Comparison of ENCODE assay signal across 10 cellular contexts in the genomic region with DNA sequence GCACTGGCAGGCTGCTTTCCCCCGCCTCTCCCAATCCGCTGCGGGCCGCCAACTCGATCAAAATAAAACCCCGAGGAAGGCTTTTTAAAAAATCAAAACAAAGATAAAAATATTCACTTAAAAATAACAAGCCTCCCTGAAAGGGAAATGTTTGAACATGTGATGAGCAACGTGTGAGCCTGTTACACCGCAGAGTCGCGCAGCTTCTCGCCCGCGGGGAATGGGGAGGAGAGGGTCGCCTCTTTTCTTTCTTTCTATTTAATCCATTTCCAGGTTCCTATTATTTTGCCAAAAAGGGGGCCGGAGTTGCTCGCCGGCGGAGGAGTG.
A peak's percentile ranks its signal among the peaks of the same experiment; 100 is the strongest.
DNase-seq lines count a peak whose midpoint lies in the region; ATAC-seq, FAIRE-seq and TF ChIP-seq lines count a peak whose summit lies in the region.
"Had no signal": no experiment of that assay in that cellular context is flagged by ENCODE, and none has a peak within 500 bp of the region (broad histone marks: within the 10 kb centered on the region; RNA-seq: fewer than 3 reads in every experiment).

No MANE protein-coding gene starts in this region.

- no peak overlapping the region for H2BK120ac ChIP-seq in H1 (replicated peaks; ENCODE audit: low read depth, low read length)

- no peaks in the 10 kb centered on the region for H3K4me1 ChIP-seq in A549
- 0 out of 7 replicates have a peak, but pooled peaks cover 0 to 2% (median 0%) of the 10 kb centered on the region in 4 experiments for H3K4me1 ChIP-seq in H1 (replicated peaks in 1 of 4; ENCODE audit: control insufficient read depth in 3 of 4, insufficient read depth in 4 of 4, low read length in 3 of 4)

- H2AK5ac ChIP-seq in H1 (ENCODE audit: low read depth, low read length) = no peak overlapping the region

- intact Hi-C loops in natural killer cell (cut with micrococcal nuclease) = no loop called here

- H2AFZ ChIP-seq in H1 (ENCODE audit: low read length) = no peak overlapping the region

- H3K36me3 Mint-ChIP-seq in natural killer cell = no peaks in the 10 kb centered on the region

- TF ChIP-seq POLR2A in A549 (IDR thresholded peaks at IDR 0.05; ENCODE audit: low read length) = no peak
- peak in 1 of 2 experiments; percentile 10; a peak in 1 of 3 replicates for TF ChIP-seq POLR2A in H1 (IDR thresholded peaks at IDR 0.05; ENCODE audit: control extremely low read depth in 1 of 2, low read depth in 2 of 2, low read length in 2 of 2)

- H3K56ac ChIP-seq in H1 (replicated peaks; ENCODE audit: insufficient read length, low read depth, low read length) = no peak overlapping the region

- peak overlapping the region in 1 of 2 donors; percentile 63 for H3K27ac Mint-ChIP-seq in natural killer cell

- H3K4me3 ChIP-seq in A549 (peak overlapping the region; percentile 42), HL-60 (replicated peaks; ENCODE audit: insufficient read depth, low read length) (peak overlapping the region; percentile 18), H1 (ENCODE audit: extremely low read depth in 1 of 4, insufficient read depth in 2 of 4, low read depth in 3 of 4, low read length in 4 of 4) (peak overlapping the region; percentile 29 to 65 (median 38))

- peaks cover 6% of the 10 kb centered on the region; the same call in 1 of the 2 replicates for H3K23me2 ChIP-seq in H1 (ENCODE audit: low read depth, low read length)

- no peak overlapping the region for H3K9ac ChIP-seq in H1 (replicated peaks in 1 of 4; ENCODE audit: extremely low read depth in 1 of 4, low read depth in 3 of 4, low read length in 3 of 4)

- TF ChIP-seq RAD21 in A549 (conservative IDR thresholded peaks at IDR 0.05 in 1 of 2, IDR thresholded peaks at IDR 0.05 in 1 of 2) (no peak), H1 (IDR thresholded peaks at IDR 0.05 in 1 of 2, conservative IDR thresholded peaks at IDR 0.05 in 1 of 2; ENCODE audit: low read depth in 2 of 2, low read length in 2 of 2) (no peak)

- H3K9me3 ChIP-seq in A549 (no peaks in the 10 kb centered on the region), H1 (ENCODE audit: insufficient read depth in 2 of 2, low read depth in 1 of 2, low read length in 1 of 2) (no peaks in the 10 kb centered on the region)

- no peaks in the 10 kb centered on the region for H3K79me1 ChIP-seq in H1 (ENCODE audit: low read depth, low read length)

- ATAC-seq in A549 = peak in 1 of 2 experiments; percentile 12; a peak in 2 of 6 replicates
- ATAC-seq in natural killer cell = peak in 2 of 3 donors; percentile 24 to 56
- no peak for ATAC-seq in HG03442 (IDR thresholded peaks at IDR 0.05; ENCODE audit: unreplicated experiment)

- no peak overlapping the region for H3K23ac ChIP-seq in H1 (ENCODE audit: insufficient read length)

- H3K27ac ChIP-seq in A549 (no peak overlapping the region), HL-60 (replicated peaks) (no peak overlapping the region), H1 (ENCODE audit: low read depth, low read length) (no peak overlapping the region)

- peaks cover 0 to 2% of the 10 kb centered on the region in 2 experiments for H4K20me1 ChIP-seq in H1 (replicated peaks in 1 of 2; ENCODE audit: control insufficient read depth in 1 of 2, insufficient read depth in 2 of 2, low read length in 2 of 2)

- H3K36me3 ChIP-seq in H1 (ENCODE audit: control insufficient read depth in 2 of 4, insufficient read depth in 4 of 4, low read length in 3 of 4) = no peaks in the 10 kb centered on the region

- no peak overlapping the region for H2BK12ac ChIP-seq in H1 (ENCODE audit: low read depth, low read length)

- CTCF ChIA-PET in A549 (lab: Yijun Ruan, JAX) (no interaction called here), H1 (lab: Charles Lee; ENCODE audit: partially characterized antibody) (no interaction called here), HEK293T (lab: Yijun Ruan, JAX) (no interaction called here)

- H3K9me3 Mint-ChIP-seq in natural killer cell = peaks cover 0 to 2% of the 10 kb centered on the region in 2 donors

- H3K4me3 Mint-ChIP-seq in natural killer cell = peak overlapping the region; percentile 95

- H2BK20ac ChIP-seq in H1 (ENCODE audit: low read length) = no peak overlapping the region

- POLR2A ChIA-PET in A549 (lab: Yijun Ruan, JAX) = no interaction called here
- POLR2A ChIA-PET in H1 (lab: Charles Lee; ENCODE audit: partially characterized antibody) = interaction anchor here (2.9 kb wide), 1 partner anchor 10 kb away, joined by 9 read pairs; no protein-coding TSS in a partner anchor
- POLR2A ChIA-PET in HEK293T (lab: Yijun Ruan, JAX) = no interaction called here

- H4K5ac ChIP-seq in H1 (ENCODE audit: insufficient read length, low read depth, low read length) = no peak overlapping the region

- no peak overlapping the region for H2BK5ac ChIP-seq in H1 (ENCODE audit: low read depth, low read length)

- DNase-seq in A549 (ENCODE audit: low read depth in 1 of 2, low spot score in 1 of 2) = no peak
- DNase-seq in HL-60 (ENCODE audit: low read depth in 1 of 2, low spot score in 1 of 2) = no peak
- no peak for DNase-seq in H1 (ENCODE audit: low read depth in 1 of 2, low spot score in 2 of 2)
- DNase-seq in natural killer cell = no peak
- DNase-seq in T1000 (lab: John Stamatoyannopoulos, UW) = no peak
- no peak for DNase-seq in HEK293T (ENCODE audit: extremely low spot score)
- no peak for DNase-seq in stimulated activated CD4-positive, alpha-beta T cell treated with anti-CD3 and anti-CD28 coated beads, Interleukin-12 subunit alpha, Interleukin-12 subunit beta, amount 100 ng/mL, for 4 hours
- DNase-seq: stimulated activated naive CD4-positive, alpha-beta T cell treated with Interleukin-2 at 50 U/mL for 16 hours had no signal

- no peak overlapping the region for H2BK15ac ChIP-seq in H1 (ENCODE audit: low read length)

- FAIRE-seq in A549 (lab: Jason Lieb, UNC) (no peak), H1 (lab: Jason Lieb, UNC) (no peak)
- FAIRE-seq: frontal cortex had no signal

- peaks cover 4 to 16% of the 10 kb centered on the region in 2 donors for H3K4me1 Mint-ChIP-seq in natural killer cell

- no peak overlapping the region for H3K18ac ChIP-seq in H1 (ENCODE audit: extremely low read depth, low read length)

- H3K27me3 ChIP-seq in HL-60 (ENCODE audit: insufficient read depth, poor library complexity, severe bottlenecking) (peaks cover 9% of the 10 kb centered on the region), H1 (replicated peaks in 1 of 4; ENCODE audit: control insufficient read depth in 3 of 4, extremely low read depth in 1 of 4, insufficient read depth in 3 of 4, low read length in 3 of 4) (peaks cover 20 to 68% (median 53%) of the 10 kb centered on the region in 4 experiments)

- H4K91ac ChIP-seq in H1 (replicated peaks; ENCODE audit: insufficient read length, low read length) = no peak overlapping the region

- no peak overlapping the region for H3K4ac ChIP-seq in H1 (replicated peaks; ENCODE audit: insufficient read length, low read depth, low read length)

- no peak overlapping the region for H3K14ac ChIP-seq in H1 (ENCODE audit: insufficient read length)

- no peaks in the 10 kb centered on the region for H3K79me2 ChIP-seq in H1 (ENCODE audit: control insufficient read depth in 1 of 2, insufficient read depth in 2 of 2, low read length in 2 of 2)

- TF ChIP-seq EP300 in A549 (IDR thresholded peaks at IDR 0.05) = no peak
- TF ChIP-seq EP300 in H1 (IDR thresholded peaks at IDR 0.05; ENCODE audit: borderline replicate concordance in 1 of 2, low read depth in 2 of 2, low read length in 2 of 2) = no peak

- TF ChIP-seq CTCF in A549 (IDR thresholded peaks at IDR 0.05) = no peak
- no peak for TF ChIP-seq CTCF in HL-60 (IDR thresholded peaks at IDR 0.05; ENCODE audit: insufficient read depth, low read length)
- TF ChIP-seq CTCF in H1 (IDR thresholded peaks at IDR 0.05; ENCODE audit: control extremely low read depth in 1 of 3, insufficient read depth in 1 of 3, low read depth in 1 of 3, low read length in 3 of 3) = no peak
- no peak for TF ChIP-seq CTCF in natural killer cell (IDR thresholded peaks at IDR 0.05)

- H3K27me3 Mint-ChIP-seq in natural killer cell (ENCODE audit: low read depth in 2 of 2) = peaks cover 22 to 43% of the 10 kb centered on the region in 2 donors

- H4K8ac ChIP-seq in H1 (ENCODE audit: extremely low read depth, insufficient read depth, low read length) = no peak overlapping the region

- 5% methylated on average over 12 of the region's 18 CpGs for WGBS in A549 (ENCODE audit: missing lambda C conversion rate)
- 0% methylated on average over 8 of the region's 18 CpGs; no CpG with 5 or more reads in 1 of the 2 experiments for WGBS in H1 (ENCODE audit: extremely low coverage in 1 of 2, insufficient coverage in 1 of 2, insufficient read length in 1 of 2, insufficient replicate concordance in 2 of 2, low coverage in 1 of 2, low lambda C conversion rate in 2 of 2, missing lambda C conversion rate in 1 of 2), 2 experiments

- peak overlapping the region; percentile 99 for H3K4me2 ChIP-seq in A549
- peak overlapping the region; percentile 68 to 79 for H3K4me2 ChIP-seq in H1 (ENCODE audit: insufficient read depth in 1 of 2, low read depth in 2 of 2, low read length in 2 of 2)

TF ChIP-seq in A549, 52 proteins besides CTCF, POLR2A, EP300 and RAD21 (continues in another document):
- no peak for TF ChIP-seq FOSB (CRISPR knock-in tag; IDR thresholded peaks at IDR 0.05)
- TF ChIP-seq CEBPB (IDR thresholded peaks at IDR 0.05) = no peak

TF ChIP-seq in H1, 55 proteins besides CTCF, POLR2A, EP300 and RAD21:
- TF ChIP-seq SUZ12 (IDR thresholded peaks at IDR 0.05; ENCODE audit: low read length) (peak; percentile 22), KDM5A (IDR thresholded peaks at IDR 0.05; ENCODE audit: low read length) (no peak), SP2 (IDR thresholded peaks at IDR 0.05; ENCODE audit: low read length) (no peak), CTBP2 (IDR thresholded peaks at IDR 0.05; ENCODE audit: borderline replicate concordance, insufficient read depth, insufficient read length, low read length) (no peak)

TF ChIP-seq in HEK293T, 16 proteins besides CTCF, POLR2A, EP300 and RAD21 (continues in another document):
- no peak for TF ChIP-seq FOXK2 (IDR thresholded peaks at IDR 0.05)
- no peak for TF ChIP-seq TARDBP (IDR thresholded peaks at IDR 0.05)
- TF ChIP-seq SP1 (IDR thresholded peaks at IDR 0.05) = no peak
- no peak for TF ChIP-seq HDGF (IDR thresholded peaks at IDR 0.05; ENCODE audit: borderline replicate concordance)
- no peak for TF ChIP-seq ZNF384 (IDR thresholded peaks at IDR 0.05)
- TF ChIP-seq L3MBTL2 (conservative IDR thresholded peaks at IDR 0.05) = no peak
- no peak for TF ChIP-seq FOXM1 (IDR thresholded peaks at IDR 0.05; ENCODE audit: borderline replicate concordance)
- no peak for TF ChIP-seq NFRKB (IDR thresholded peaks at IDR 0.05)
- no peak for TF ChIP-seq CTBP1 (IDR thresholded peaks at IDR 0.05; ENCODE audit: borderline replicate concordance)
- no peak for TF ChIP-seq LEF1 (IDR thresholded peaks at IDR 0.05; ENCODE audit: borderline replicate concordance)
- TF ChIP-seq ELF4 (IDR thresholded peaks at IDR 0.05) = no peak
- TF ChIP-seq BHLHE40 (IDR thresholded peaks at IDR 0.05; ENCODE audit: borderline replicate concordance) = no peak
- no peak for TF ChIP-seq SUZ12 (IDR thresholded peaks at IDR 0.05)
- no peak for TF ChIP-seq FOXA1 (IDR thresholded peaks at IDR 0.05)
